In the genomic region with DNA sequence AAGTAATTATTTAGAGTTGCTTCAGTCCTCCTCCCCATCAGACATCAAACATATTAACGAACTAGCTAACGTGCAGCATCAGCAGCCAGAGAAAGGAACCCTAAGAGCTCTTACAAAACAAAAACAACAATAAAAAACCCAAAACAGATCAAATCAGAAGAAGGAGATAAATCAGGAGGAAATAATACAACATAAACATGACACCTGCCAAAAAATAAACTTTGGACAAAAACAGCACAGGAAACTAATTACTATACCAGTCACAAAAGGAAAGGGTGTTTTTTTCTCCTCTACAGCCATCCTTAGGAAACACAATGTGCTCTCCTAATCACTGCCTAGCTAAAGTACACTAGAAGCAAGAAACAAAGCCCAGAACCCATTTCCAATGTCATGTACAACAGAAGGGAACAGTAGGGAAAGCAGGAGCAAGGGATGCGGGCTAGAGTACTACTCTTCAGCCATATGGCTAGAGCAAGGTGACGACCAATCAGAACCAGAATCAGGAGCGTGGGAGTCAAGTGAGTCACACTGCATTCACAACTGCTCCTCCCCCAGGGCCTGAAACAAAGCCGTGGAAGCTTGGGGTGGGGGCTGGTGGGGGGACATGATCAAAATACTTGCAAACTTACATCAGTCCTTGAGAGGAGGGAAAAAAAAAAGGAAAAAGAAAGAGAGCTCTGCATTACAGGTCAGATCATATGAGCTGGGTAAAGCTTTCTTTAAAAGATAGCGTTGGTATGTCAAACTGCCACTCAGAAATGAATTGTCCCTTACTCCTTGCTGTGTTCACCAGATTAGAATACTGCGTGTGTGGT, we compare ENCODE assay signal across 9 cellular contexts.
DNase-seq lines count a peak whose midpoint lies in the region; ATAC-seq and TF ChIP-seq lines count a peak whose summit lies in the region.
"Had no signal": no experiment of that assay in that cellular context is flagged by ENCODE, and none has a peak within 500 bp of the region (broad histone marks: within the 10 kb centered on the region; RNA-seq: fewer than 3 reads in every experiment).

No MANE protein-coding gene starts in this region.

- no peak overlapping the region for H2AFZ ChIP-seq in smooth muscle cell (ENCODE audit: low read depth)

- H3K79me2 ChIP-seq in smooth muscle cell (ENCODE audit: low read depth): peaks cover 41% of the 10 kb centered on the region

- peak; percentile 63 for DNase-seq in activated CD4-positive, alpha-beta T cell treated with anti-CD3 and anti-CD28 coated beads for 48 hours
- DNase-seq in activated CD4-positive, alpha-beta T cell treated with anti-CD3 and anti-CD28 coated beads, Interleukin-2, amount 50 U/mL, for 1 hour: no peak
- DNase-seq in WERI-Rb-1: peak; percentile 27
- peak in 37 of 42 donors; percentile 32 to 88 (median 60) for DNase-seq in head of caudate nucleus
- no peak for DNase-seq in smooth muscle cell (lab: John Stamatoyannopoulos, UW; ENCODE audit: unreplicated experiment)
- no peak for DNase-seq in NCI-H1105 treated with DMSO at 0.1 percent for 48 hours (lab: John Stamatoyannopoulos, UW)
- DNase-seq in NK-92 (lab: John Stamatoyannopoulos, UW; ENCODE audit: unreplicated experiment): no peak

- intact Hi-C loops in head of caudate nucleus (cut with DNase I): no loop called here

- H4K20me1 ChIP-seq in smooth muscle cell (ENCODE audit: low read depth): peaks cover 71% of the 10 kb centered on the region

- H3K4me3 ChIP-seq in WERI-Rb-1 (ENCODE audit: low read depth, low read length) (no peak overlapping the region), smooth muscle cell (peak overlapping the region; percentile 10)

- 24% methylated on average over 8 of the region's 8 CpGs for WGBS in smooth muscle cell (ENCODE audit: low lambda C conversion rate)

- peak overlapping the region; percentile 79 for H3K4me2 ChIP-seq in smooth muscle cell

- H3K4me1 ChIP-seq in smooth muscle cell (ENCODE audit: low read depth): peaks cover 15% of the 10 kb centered on the region

- no peak for ATAC-seq in GM21423 (IDR thresholded peaks at IDR 0.05; ENCODE audit: unreplicated experiment)

- H3K27ac ChIP-seq in WERI-Rb-1 (no peak overlapping the region), smooth muscle cell (ENCODE audit: low read depth) (peak overlapping the region; percentile 69)
- H3K27ac ChIP-seq: C4-2B had no signal

- H3K36me3 ChIP-seq in WERI-Rb-1 (peaks cover 13% of the 10 kb centered on the region), smooth muscle cell (ENCODE audit: low read depth) (peaks cover 12% of the 10 kb centered on the region)

- TF ChIP-seq CTCF in WERI-Rb-1 (IDR thresholded peaks at IDR 0.05; ENCODE audit: low read depth, low read length): no peak
- no peak for TF ChIP-seq CTCF in smooth muscle cell (IDR thresholded peaks at IDR 0.05; ENCODE audit: borderline replicate concordance, insufficient read depth, poor library complexity, severe bottlenecking)

- H3K9ac ChIP-seq in smooth muscle cell (ENCODE audit: low read depth): peak overlapping the region; percentile 3

- H3K27me3 ChIP-seq in WERI-Rb-1 (ENCODE audit: insufficient read depth, low read depth, severe bottlenecking) (no peaks in the 10 kb centered on the region), smooth muscle cell (ENCODE audit: low read depth) (no peaks in the 10 kb centered on the region)

- H3F3A ChIP-seq in smooth muscle cell (ENCODE audit: low read depth): peaks cover 9% of the 10 kb centered on the region

- no peaks in the 10 kb centered on the region for H3K9me3 ChIP-seq in WERI-Rb-1 (ENCODE audit: severe bottlenecking)
- no peaks in the 10 kb centered on the region for H3K9me3 ChIP-seq in smooth muscle cell (replicated peaks; ENCODE audit: low read depth)

Comparison
In these comparisons a context has a peak if more than half of its experiments do, and no peak if none do; other contexts are left out.
1. DNase-seq: peak in activated CD4-positive, alpha-beta T cell treated with anti-CD3 and anti-CD28 coated beads for 48 hours (single experiment), WERI-Rb-1 (single experiment) and head of caudate nucleus (37 of 42); none in activated CD4-positive, alpha-beta T cell treated with anti-CD3 and anti-CD28 coated beads, Interleukin-2, amount 50 U/mL, for 1 hour (single experiment), smooth muscle cell (single experiment), NCI-H1105 treated with DMSO at 0.1 percent for 48 hours (single experiment) and NK-92 (single experiment).